20 cellular contexts compared by ENCODE assay signal in genomic region chr16:73569266-73569665, GRCh38.
"Had no signal": no experiment of that assay in that cellular context is flagged by ENCODE, and none has a peak within 500 bp of the region (broad histone marks: within the 10 kb centered on the region; RNA-seq: fewer than 3 reads in every experiment).

No MANE protein-coding gene starts in this region.

- H3K4me3 ChIP-seq: SJSA1, SK-N-MC had no signal

- DNase-seq: Karpas-422, KG1, MM.1S, NCI-H1092 treated with DMSO at 0.1 percent for 48 hours, NCI-H1436, NCI-H187, NCI-H2029, NCI-H2081 treated with DMSO at 0.1 percent for 48 hours, NCI-H2171, NCI-H226, NCI-H446, NCI-H510A, NCI-H69, NCI-H774, Right ventricle myocardium superior, RPMI8226, SIG-M5 had no signal

- H3K27me3 ChIP-seq: SJSA1 had no signal

- H3K27ac ChIP-seq: SJSA1, SK-N-MC had no signal

- FAIRE-seq: RCC 7860 had no signal

- H3K9me3 ChIP-seq: SJSA1 had no signal

- H3K4me1 ChIP-seq: SJSA1 had no signal

- H3K36me3 ChIP-seq: SJSA1 had no signal
